ENCODE assay signal across 10 cellular contexts in the genomic region with DNA sequence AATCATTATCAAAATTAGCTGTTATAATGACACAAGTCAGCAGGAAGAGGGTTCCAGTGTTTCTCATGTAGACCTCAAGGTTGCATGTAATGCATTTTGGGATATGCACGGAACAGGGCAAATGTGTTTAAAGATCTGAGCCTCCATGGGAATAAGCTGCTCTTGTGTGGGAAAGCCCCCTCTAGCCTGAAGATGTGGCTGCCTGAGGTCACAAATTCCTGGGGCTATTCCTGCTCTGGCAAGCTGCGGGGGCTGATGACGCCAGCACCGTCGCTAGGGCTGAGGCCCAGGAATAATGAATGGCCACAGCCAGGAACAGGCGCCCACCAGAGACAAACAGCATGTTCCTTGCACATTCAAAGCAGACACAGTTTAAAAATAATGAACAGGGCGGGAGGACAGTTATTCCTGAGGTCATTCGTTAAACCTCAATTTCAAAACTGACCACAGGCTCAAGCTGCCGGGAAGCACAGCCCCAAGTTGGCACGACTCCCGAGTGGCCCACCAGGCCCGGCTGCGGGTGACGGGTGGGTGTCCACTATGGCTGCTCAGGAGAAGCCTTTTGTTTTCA. TPM values are rescaled to one million over a fixed set of nuclear protein-coding genes. Genes with fewer than 3 reads are reported as not detected.
A peak's percentile ranks its signal among the peaks of the same experiment; 100 is the strongest.
DNase-seq lines count a peak whose midpoint lies in the region; ATAC-seq, FAIRE-seq and TF ChIP-seq lines count a peak whose summit lies in the region.
"Had no signal": no experiment of that assay in that cellular context is flagged by ENCODE, and none has a peak within 500 bp of the region (broad histone marks: within the 10 kb centered on the region; RNA-seq: fewer than 3 reads in every experiment).

No MANE protein-coding gene starts in this region.

- intact Hi-C loops in sigmoid colon (cut with DNase I), result no loop called here

- in situ Hi-C loops in HAP-1 (cut with MboI; ENCODE audit: low sequenced_read_pairs), result no loop called here

- peaks cover 33% of the 10 kb centered on the region for H3K4me1 Mint-ChIP-seq in astrocyte (ENCODE audit: low read depth, unreplicated experiment)

- 64 to 65% methylated on average over 14 of the region's 14 CpGs for WGBS in sigmoid colon, 2 donors

- H3K4me1 ChIP-seq in astrocyte (ENCODE audit: insufficient read depth, low read length) (peaks cover 33% of the 10 kb centered on the region), sigmoid colon (peaks cover 0 to 97% (median 79%) of the 10 kb centered on the region in 4 donors), HAP-1 (no peaks in the 10 kb centered on the region)

- no peaks in the 10 kb centered on the region for H3K9me3 Mint-ChIP-seq in astrocyte (ENCODE audit: unreplicated experiment)

- peak overlapping the region; percentile 69 for H3K27ac ChIP-seq in astrocyte (ENCODE audit: low read depth, low read length)
- H3K27ac ChIP-seq in sigmoid colon, result peak overlapping the region; percentile 76 to 96 (median 92)

- peaks cover 91% of the 10 kb centered on the region for H4K20me1 ChIP-seq in astrocyte (ENCODE audit: insufficient read depth, low read length)

- H3K27me3 ChIP-seq in astrocyte (ENCODE audit: insufficient read depth, low read length) (no peaks in the 10 kb centered on the region), sigmoid colon (no peaks in the 10 kb centered on the region), HAP-1 (ENCODE audit: low read depth) (no peaks in the 10 kb centered on the region)

- no peak overlapping the region for H3K4me3 ChIP-seq in astrocyte (ENCODE audit: insufficient read depth, low read depth, low read length)
- H3K4me3 ChIP-seq in sigmoid colon, result no peak overlapping the region
- no peak overlapping the region for H3K4me3 ChIP-seq in HAP-1

- H3K36me3 Mint-ChIP-seq in astrocyte (ENCODE audit: low read depth, unreplicated experiment), result peaks cover 14% of the 10 kb centered on the region

- no peak for TF ChIP-seq POLR2A in sigmoid colon (IDR thresholded peaks at IDR 0.05)

- H3K79me2 ChIP-seq in astrocyte (ENCODE audit: insufficient read depth, low read length), result peaks cover 83% of the 10 kb centered on the region

- TF ChIP-seq CTCF in astrocyte (IDR thresholded peaks at IDR 0.05; ENCODE audit: insufficient read depth, low read depth, low read length) (no peak), sigmoid colon (IDR thresholded peaks at IDR 0.05) (no peak)

- H3K9me3 ChIP-seq in astrocyte (ENCODE audit: insufficient read depth, low read depth, low read length), result no peaks in the 10 kb centered on the region
- no peaks in the 10 kb centered on the region for H3K9me3 ChIP-seq in sigmoid colon
- H3K9me3 ChIP-seq in HAP-1, result no peaks in the 10 kb centered on the region

- H3K4me2 ChIP-seq in astrocyte (ENCODE audit: low read length), result peak overlapping the region; percentile 67

- ATAC-seq in HG02973 (IDR thresholded peaks at IDR 0.05; ENCODE audit: unreplicated experiment) (no peak), GM19035 (IDR thresholded peaks at IDR 0.05; ENCODE audit: unreplicated experiment) (no peak)

- DNase-seq in CD1c-positive myeloid dendritic cell (ENCODE audit: extremely low spot score) (peak; percentile 39), astrocyte (ENCODE audit: low read depth) (peak; percentile 95), hepatic stellate cell (ENCODE audit: low spot score) (peak; percentile 89), sigmoid colon (peak; percentile 93), HAP-1 (ENCODE audit: low spot score in 2 of 2) (no peak), NCI-H146 treated with DMSO at 0.1 percent for 48 hours (lab: John Stamatoyannopoulos, UW; ENCODE audit: unreplicated experiment) (no peak)
- DNase-seq: activated gamma-delta T cell, DND-41 had no signal

- H3K4me3 Mint-ChIP-seq in astrocyte (ENCODE audit: unreplicated experiment), result peak overlapping the region; percentile 50

- H3K9ac ChIP-seq in astrocyte (ENCODE audit: low read length), result peak overlapping the region; percentile 65

- peak overlapping the region; percentile 36 for H3K27ac Mint-ChIP-seq in astrocyte (ENCODE audit: unreplicated experiment)

- H3K36me3 ChIP-seq in astrocyte (ENCODE audit: insufficient read depth, low read length) (no peaks in the 10 kb centered on the region), sigmoid colon (peaks cover 0 to 4% (median 0%) of the 10 kb centered on the region in 4 donors), HAP-1 (replicated peaks) (no peaks in the 10 kb centered on the region)

- H2AFZ ChIP-seq in astrocyte (ENCODE audit: low read depth, low read length), result no peak overlapping the region

- FAIRE-seq in astrocyte (lab: Jason Lieb, UNC), result no peak

- peak in 2 of 4 donors; percentile 91 for TF ChIP-seq EP300 in sigmoid colon (IDR thresholded peaks at IDR 0.05)

- no peaks in the 10 kb centered on the region for H3K27me3 Mint-ChIP-seq in astrocyte (ENCODE audit: low read depth, unreplicated experiment)

RNA-seq across cellular contexts. Expression of gene OSBPL5, which starts 11.7 kb away (rescaled TPM):
- 29.0 and 34.2 TPM in 2 replicates for total RNA-seq in astrocyte
- 10 to 100 TPM; 28.1 to 69.2 (median 46.2) TPM for total RNA-seq in sigmoid colon
- polyA plus RNA-seq in sigmoid colon, result 10 to 100 TPM; 16.6 to 29.8 (median 18.6) TPM

Comparison
In these comparisons a context has a peak if more than half of its experiments do, and no peak if none do; other contexts are left out.
1. DNase-seq: peak in CD1c-positive myeloid dendritic cell (single experiment), astrocyte (single experiment), hepatic stellate cell (single experiment) and sigmoid colon (single experiment); none in HAP-1 (0 of 2) and NCI-H146 treated with DMSO at 0.1 percent for 48 hours (single experiment).